ENCODE assay signal across 9 cellular contexts in the genomic region with DNA sequence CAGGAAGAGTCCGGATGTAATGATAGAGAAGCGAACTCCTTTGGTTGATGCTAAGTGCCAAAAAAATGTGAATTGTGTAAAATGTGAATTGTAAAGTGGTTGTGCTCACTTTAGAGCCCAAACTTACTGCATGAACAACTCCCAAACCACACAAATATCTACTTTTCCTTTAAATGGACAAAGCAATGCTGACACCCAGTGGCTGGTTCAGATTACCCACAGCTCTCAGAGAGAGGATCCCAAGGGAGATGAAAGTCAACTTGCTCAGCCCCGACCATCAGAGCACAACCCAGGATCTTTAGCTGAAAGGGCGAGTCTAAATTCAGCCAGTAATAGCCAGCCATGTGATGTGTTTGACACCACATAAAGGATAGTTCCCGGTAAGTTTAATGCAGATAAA.
DNase-seq lines count a peak whose midpoint lies in the region; ATAC-seq, FAIRE-seq and TF ChIP-seq lines count a peak whose summit lies in the region.
"Had no signal": no experiment of that assay in that cellular context is flagged by ENCODE, and none has a peak within 500 bp of the region (broad histone marks: within the 10 kb centered on the region; RNA-seq: fewer than 3 reads in every experiment).

No MANE protein-coding gene starts in this region.

- H3K36me3 Mint-ChIP-seq in activated T-helper 17 cell treated with anti-CD3 and anti-CD28 coated beads, Interleukin-2, amount 50 U/mL, for 72 hours (ENCODE audit: low read depth), result no peaks in the 10 kb centered on the region
- H3K36me3 Mint-ChIP-seq: IgD-negative memory B cell had no signal

- FAIRE-seq in pancreas (lab: Jason Lieb, UNC), result no peak

- H3K4me3 ChIP-seq in GM12875 (ENCODE audit: low read depth, low read length) (no peak overlapping the region), NB4 (ENCODE audit: low read depth, low read length) (no peak overlapping the region), breast epithelium (no peak overlapping the region), pancreas (no peak overlapping the region)

- H3K9me3 Mint-ChIP-seq in activated T-helper 17 cell treated with anti-CD3 and anti-CD28 coated beads, Interleukin-2, amount 50 U/mL, for 72 hours, result no peaks in the 10 kb centered on the region
- H3K9me3 Mint-ChIP-seq: IgD-negative memory B cell had no signal

- 34 to 35% methylated on average over 5 of the region's 5 CpGs for WGBS in pancreas, 2 donors

- no peak for TF ChIP-seq POLR2A in NB4 (IDR thresholded peaks at IDR 0.05; ENCODE audit: extremely low read depth, insufficient read length)
- TF ChIP-seq POLR2A in breast epithelium (IDR thresholded peaks at IDR 0.05), result no peak

- H3K27ac Mint-ChIP-seq in activated T-helper 17 cell treated with anti-CD3 and anti-CD28 coated beads, Interleukin-2, amount 50 U/mL, for 72 hours, result no peak overlapping the region
- H3K27ac Mint-ChIP-seq: IgD-negative memory B cell had no signal

- H3K27me3 ChIP-seq in breast epithelium (no peaks in the 10 kb centered on the region), pancreas (no peaks in the 10 kb centered on the region)

- H3K36me3 ChIP-seq in breast epithelium (no peaks in the 10 kb centered on the region), pancreas (no peaks in the 10 kb centered on the region)

- H3K4me3 Mint-ChIP-seq in activated T-helper 17 cell treated with anti-CD3 and anti-CD28 coated beads, Interleukin-2, amount 50 U/mL, for 72 hours, result no peak overlapping the region
- H3K4me3 Mint-ChIP-seq: IgD-negative memory B cell had no signal

- peak in 3 of 4 donors; percentile 30 to 64 (median 49) for ATAC-seq in pancreas
- no peak for ATAC-seq in activated T-helper 17 cell treated with anti-CD3 and anti-CD28 coated beads, Interleukin-2, amount 50 U/mL, for 72 hours (replicated peaks)
- no peak for ATAC-seq in HG02981 (IDR thresholded peaks at IDR 0.05; ENCODE audit: unreplicated experiment)
- ATAC-seq in HG02623 (IDR thresholded peaks at IDR 0.05; ENCODE audit: unreplicated experiment), result no peak

- DNase-seq in NB4 (ENCODE audit: low read depth) (peak; percentile 52), breast epithelium (ENCODE audit: low spot score in 2 of 2) (peak in 1 of 2 donors; percentile 19), pancreas (peak in 1 of 6 donors; percentile 13)
- DNase-seq in central memory CD4-positive, alpha-beta T cell, result no peak

- no peaks in the 10 kb centered on the region for H3K9me3 ChIP-seq in breast epithelium
- no peaks in the 10 kb centered on the region for H3K9me3 ChIP-seq in pancreas

- peaks cover 3 to 6% of the 10 kb centered on the region in 2 donors for H3K4me1 ChIP-seq in breast epithelium
- H3K4me1 ChIP-seq in pancreas, result no peaks in the 10 kb centered on the region

- H3K4me1 Mint-ChIP-seq in activated T-helper 17 cell treated with anti-CD3 and anti-CD28 coated beads, Interleukin-2, amount 50 U/mL, for 72 hours, result no peaks in the 10 kb centered on the region

- H3K27me3 Mint-ChIP-seq in activated T-helper 17 cell treated with anti-CD3 and anti-CD28 coated beads, Interleukin-2, amount 50 U/mL, for 72 hours, result peaks cover 6% of the 10 kb centered on the region

- intact Hi-C loops in breast epithelium (cut with DNase I; ENCODE audit: low total_unique reads) (loop anchor here (5.0 kb wide), 1 partner anchor 1496 kb away; no protein-coding TSS in a partner anchor), pancreas (cut with DNase I) (no loop called here)

- TF ChIP-seq CTCF in GM12875 (IDR thresholded peaks at IDR 0.05; ENCODE audit: borderline replicate concordance, insufficient read depth, low read depth, low read length) (0 out of 2 replicates have a peak, but pooled peaks have one; percentile 9), NB4 (IDR thresholded peaks at IDR 0.05; ENCODE audit: low read depth, low read length) (peak; percentile 9), breast epithelium (IDR thresholded peaks at IDR 0.05) (peak in 2 of 3 donors; percentile 27 to 41), pancreas (IDR thresholded peaks at IDR 0.05) (no peak)

- no peak overlapping the region for H3K27ac ChIP-seq in breast epithelium
- no peak overlapping the region for H3K27ac ChIP-seq in pancreas

Comparison
In these comparisons a context has a peak if more than half of its experiments do, and no peak if none do; other contexts are left out.
1. CTCF ChIP-seq: peak in GM12875 (single experiment), NB4 (single experiment) and breast epithelium (2 of 3); none in pancreas (0 of 4).
2. ATAC-seq: peak in pancreas (3 of 4); none in activated T-helper 17 cell treated with anti-CD3 and anti-CD28 coated beads, Interleukin-2, amount 50 U/mL, for 72 hours (single experiment), HG02981 (single experiment) and HG02623 (single experiment).